In the genomic region with DNA sequence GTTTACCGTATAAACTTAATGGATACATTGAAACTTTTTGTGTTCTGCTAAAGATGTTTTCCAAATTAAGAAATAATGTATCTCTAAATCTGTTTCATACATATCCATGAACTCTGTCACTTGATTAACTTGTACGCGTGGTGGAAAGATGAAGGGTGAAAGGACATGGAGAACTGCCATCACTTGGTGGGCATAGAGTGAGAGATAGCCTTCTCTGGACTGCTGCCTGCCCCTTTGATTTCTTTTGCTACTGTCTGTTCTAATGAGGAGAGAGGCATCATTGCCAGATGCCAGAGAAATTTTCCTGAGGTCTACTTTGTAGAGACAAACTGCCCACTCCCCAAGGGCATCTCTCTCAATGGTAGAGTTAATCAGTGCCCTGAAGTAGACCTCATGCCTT, we compare ENCODE assay signal across 1 cellular context.
TF ChIP-seq lines count a peak whose summit lies in the region.

No MANE protein-coding gene starts in this region.

TF ChIP-seq in IMR-90, 13 proteins besides CTCF, POLR2A, EP300 and RAD21 (continued from another document):
- TF ChIP-seq, protein P1, sequence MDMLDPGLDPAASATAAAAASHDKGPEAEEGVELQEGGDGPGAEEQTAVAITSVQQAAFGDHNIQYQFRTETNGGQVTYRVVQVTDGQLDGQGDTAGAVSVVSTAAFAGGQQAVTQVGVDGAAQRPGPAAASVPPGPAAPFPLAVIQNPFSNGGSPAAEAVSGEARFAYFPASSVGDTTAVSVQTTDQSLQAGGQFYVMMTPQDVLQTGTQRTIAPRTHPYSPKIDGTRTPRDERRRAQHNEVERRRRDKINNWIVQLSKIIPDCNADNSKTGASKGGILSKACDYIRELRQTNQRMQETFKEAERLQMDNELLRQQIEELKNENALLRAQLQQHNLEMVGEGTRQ (IDR thresholded peaks at IDR 0.05; ENCODE audit: low read depth, low read length), result no peak
- no peak for TF ChIP-seq MAFK (IDR thresholded peaks at IDR 0.05; ENCODE audit: low read depth, low read length)
- no peak for TF ChIP-seq MXI1 (IDR thresholded peaks at IDR 0.05; ENCODE audit: borderline replicate concordance, low read depth, low read length)
- TF ChIP-seq MAZ (IDR thresholded peaks at IDR 0.05; ENCODE audit: borderline replicate concordance, low read depth, low read length), result no peak
- no peak for TF ChIP-seq RFX5 (IDR thresholded peaks at IDR 0.05; ENCODE audit: low read depth, low read length)
- TF ChIP-seq CHD1 (IDR thresholded peaks at IDR 0.05; ENCODE audit: low read depth, low read length), result no peak
- TF ChIP-seq NFE2L2 (IDR thresholded peaks at IDR 0.05; ENCODE audit: low read depth, low read length), result no peak
TF ChIP-seq in IMR-90: peak in this region for 0.
